Comparison of ENCODE assay signal across 30 cellular contexts in genomic region chr2:64059270-64059669, GRCh38.
"Had no signal": no experiment of that assay in that cellular context is flagged by ENCODE, and none has a peak within 500 bp of the region (broad histone marks: within the 10 kb centered on the region; RNA-seq: fewer than 3 reads in every experiment).

No MANE protein-coding gene starts in this region.

- H3K27ac ChIP-seq: brain microvascular endothelial cell, coronary artery, esophagus squamous epithelium, gastroesophageal sphincter, heart right ventricle had no signal

- FAIRE-seq: astrocyte, bronchial epithelial cell had no signal

- H3K27me3 ChIP-seq: brain microvascular endothelial cell, esophagus squamous epithelium, gastroesophageal sphincter had no signal

- H3K4me3 ChIP-seq: coronary artery, esophagus squamous epithelium, gastroesophageal sphincter, heart right ventricle had no signal

- H3K9me3 ChIP-seq: esophagus squamous epithelium, gastroesophageal sphincter, heart right ventricle had no signal

- DNase-seq: activated CD4-positive, alpha-beta memory T cell treated with anti-CD3 and anti-CD28 coated beads, Interleukin-2, amount 10 ng/mL, durations not matched to agents 7 days and 5 days; activated CD4-positive, alpha-beta T cell treated with anti-CD3 and anti-CD28 coated beads for 36 hours; activated CD4-positive, alpha-beta T cell treated with anti-CD3 and anti-CD28 coated beads, Interleukin-2, amount 10 ng/mL, durations not matched to agents 24 days and 14 days; activated CD4-positive, alpha-beta T cell treated with anti-CD3 and anti-CD28 coated beads, Interleukin-2, amount 50 U/mL, for 4 hours; activated CD4-positive, CD25-positive, alpha-beta regulatory T cell; activated CD4-positive, CD25-positive, alpha-beta regulatory T cell treated with anti-CD3 and anti-CD28 coated beads, Interleukin-2, amount 50 U/mL, for 72 hours; activated CD8-positive, alpha-beta memory T cell treated with anti-CD3 and anti-CD28 coated beads, Interleukin-2, amount 50 U/mL, for 48 hours; activated effector memory CD4-positive, alpha-beta T cell treated with Interleukin-2 at 50 U/mL for 16 hours; activated gamma-delta T cell treated with Interleukin-2 at 50 U/mL for 16 hours; activated naive CD4-positive, alpha-beta T cell treated with anti-CD3 and anti-CD28 coated beads, Interleukin-2, amount 50 U/mL, for 16 hours; activated naive CD4-positive, alpha-beta T cell treated with Interleukin-2 at 50 U/mL for 16 hours; activated T-cell treated with anti-CD3 and anti-CD28 coated beads, Interleukin-2, amount 50 U/mL, for 4 hours; amniotic stem cell; anterior cingulate cortex; brain microvascular endothelial cell; dermis blood vessel endothelial cell; effector CD4-positive, alpha-beta T cell; effector memory CD8-positive, alpha-beta T cell; erythroblast; esophagus squamous epithelium; foreskin melanocyte; heart right ventricle; T-helper 1 cell; T-helper 17 cell; T1000 had no signal

- ATAC-seq: activated CD4-positive, alpha-beta T cell treated with anti-CD3 and anti-CD28 coated beads for 36 hours; activated T-cell treated with anti-CD3 and anti-CD28 coated beads, Interleukin-2, amount 50 U/mL, for 4 hours; activated T-helper 17 cell treated with anti-CD3 and anti-CD28 coated beads, Interleukin-2, amount 50 U/mL, for 72 hours; effector memory CD8-positive, alpha-beta T cell; gastroesophageal sphincter; heart right ventricle; T-helper 17 cell had no signal

- H3K36me3 ChIP-seq: brain microvascular endothelial cell, esophagus squamous epithelium, gastroesophageal sphincter, heart right ventricle had no signal
